1 cellular context compared by ENCODE assay signal in the genomic region with DNA sequence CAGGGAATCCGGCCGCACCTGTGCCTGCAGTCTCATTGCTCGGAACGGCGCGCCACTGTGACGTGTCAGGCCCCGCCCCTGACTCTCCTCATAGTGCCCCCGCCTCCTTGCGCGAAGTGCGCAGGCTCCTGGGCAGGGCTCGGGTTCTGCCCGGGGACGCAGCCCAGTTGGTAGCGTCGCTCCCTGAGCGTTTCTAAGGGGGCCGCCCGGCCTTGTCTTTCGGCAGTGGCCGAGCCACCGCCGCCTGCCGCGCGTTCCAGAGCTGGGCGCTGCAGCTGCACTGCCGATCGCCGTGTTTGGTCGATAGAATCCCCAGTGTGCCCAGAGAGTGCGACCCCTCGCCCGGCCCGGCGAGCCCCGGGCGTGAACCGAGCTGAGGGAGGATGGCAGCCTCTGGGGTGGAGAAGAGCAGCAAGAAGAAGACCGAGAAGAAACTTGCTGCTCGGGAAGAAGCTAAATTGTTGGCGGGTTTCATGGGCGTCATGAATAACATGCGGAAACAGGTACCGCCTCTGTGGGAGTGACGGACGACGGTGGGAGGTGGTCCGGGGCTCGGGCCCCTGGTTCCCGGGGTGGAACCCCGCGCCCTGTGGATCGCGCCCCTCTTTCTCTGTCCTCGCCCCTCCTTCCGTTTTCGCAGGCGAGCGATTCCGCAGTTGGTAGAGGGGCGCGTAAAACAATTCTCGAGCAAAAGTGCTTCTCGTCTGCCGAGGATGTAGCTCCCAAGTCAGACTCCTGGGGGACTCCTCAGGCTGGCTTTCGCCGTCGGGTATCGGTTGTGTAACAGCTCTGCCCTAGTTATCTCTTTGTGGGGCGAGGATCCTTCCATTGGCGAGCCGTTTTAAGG.
A peak's percentile ranks its signal among the peaks of the same experiment; 100 is the strongest.
TF ChIP-seq lines count a peak whose summit lies in the region.

A gene with protein sequence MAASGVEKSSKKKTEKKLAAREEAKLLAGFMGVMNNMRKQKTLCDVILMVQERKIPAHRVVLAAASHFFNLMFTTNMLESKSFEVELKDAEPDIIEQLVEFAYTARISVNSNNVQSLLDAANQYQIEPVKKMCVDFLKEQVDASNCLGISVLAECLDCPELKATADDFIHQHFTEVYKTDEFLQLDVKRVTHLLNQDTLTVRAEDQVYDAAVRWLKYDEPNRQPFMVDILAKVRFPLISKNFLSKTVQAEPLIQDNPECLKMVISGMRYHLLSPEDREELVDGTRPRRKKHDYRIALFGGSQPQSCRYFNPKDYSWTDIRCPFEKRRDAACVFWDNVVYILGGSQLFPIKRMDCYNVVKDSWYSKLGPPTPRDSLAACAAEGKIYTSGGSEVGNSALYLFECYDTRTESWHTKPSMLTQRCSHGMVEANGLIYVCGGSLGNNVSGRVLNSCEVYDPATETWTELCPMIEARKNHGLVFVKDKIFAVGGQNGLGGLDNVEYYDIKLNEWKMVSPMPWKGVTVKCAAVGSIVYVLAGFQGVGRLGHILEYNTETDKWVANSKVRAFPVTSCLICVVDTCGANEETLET (plus strand): TSS at position 142 of the 847 bp plus-strand sequence. CDS start 242 bp downstream, at position 384.

TF ChIP-seq in HepG2, 621 proteins besides CTCF, POLR2A, EP300 and RAD21 (continued from another document and continues in another):
- TF ChIP-seq ELF1 (CRISPR knock-in tag; IDR thresholded peaks at IDR 0.05) (peak; percentile 35; the same call in 1 of the 2 replicates), RBFOX2 (IDR thresholded peaks at IDR 0.05; ENCODE audit: low read depth, low read length) (peak; percentile 94), ZNF562 (CRISPR knock-in tag; IDR thresholded peaks at IDR 0.05; ENCODE audit: borderline replicate concordance) (peak; percentile 21; the same call in 1 of the 2 replicates), ZSCAN31 (CRISPR knock-in tag; IDR thresholded peaks at IDR 0.05; ENCODE audit: low read depth) (peak; percentile 68; the same call in 1 of the 2 replicates), IKZF1 (IDR thresholded peaks at IDR 0.05) (no peak), ZNF292 (CRISPR knock-in tag; IDR thresholded peaks at IDR 0.05; ENCODE audit: borderline replicate concordance, low read depth) (peak; percentile 68), JUNB (CRISPR knock-in tag; IDR thresholded peaks at IDR 0.05; ENCODE audit: borderline replicate concordance) (no peak; the same call in 1 of the 2 replicates), PHF21A (CRISPR knock-in tag; IDR thresholded peaks at IDR 0.05) (no peak), POLR2AphosphoS2 (IDR thresholded peaks at IDR 0.05; ENCODE audit: low read depth, low read length) (no peak), MAFG (CRISPR knock-in tag; IDR thresholded peaks at IDR 0.05) (no peak), KDM2A (CRISPR knock-in tag; IDR thresholded peaks at IDR 0.05; ENCODE audit: borderline replicate concordance, low read depth) (peak; percentile 85), KDM3A (CRISPR knock-in tag; IDR thresholded peaks at IDR 0.05; ENCODE audit: low read depth) (peak; percentile 59; the same call in 1 of the 2 replicates), REPIN1 (CRISPR knock-in tag; IDR thresholded peaks at IDR 0.05; ENCODE audit: borderline replicate concordance, low read depth) (0 out of 2 replicates have a peak, but pooled peaks have one; percentile 56), ARID2 (CRISPR knock-in tag; IDR thresholded peaks at IDR 0.05; ENCODE audit: borderline replicate concordance) (peak; percentile 80; the same call in 1 of the 2 replicates), ZNF768 (CRISPR knock-in tag; IDR thresholded peaks at IDR 0.05) (peak; percentile 18; the same call in 1 of the 2 replicates), NFKB2 (CRISPR knock-in tag; IDR thresholded peaks at IDR 0.05; ENCODE audit: borderline replicate concordance) (peak; percentile 46; the same call in 1 of the 2 replicates), FOXA3 (CRISPR knock-in tag; IDR thresholded peaks at IDR 0.05) (peak; percentile 9; the same call in 1 of the 2 replicates), ZMAT3 (CRISPR knock-in tag; conservative IDR thresholded peaks at IDR 0.05) (peak; percentile 88), SOX13 (IDR thresholded peaks at IDR 0.05) (peak; percentile 25; the same call in 1 of the 2 replicates), SOX13 (CRISPR knock-in tag; conservative IDR thresholded peaks at IDR 0.05 in 1 of 2, IDR thresholded peaks at IDR 0.05 in 1 of 2) (peak in 1 of 2 experiments; percentile 20; a peak in 2 of 4 replicates), FOSL1 (CRISPR knock-in tag; IDR thresholded peaks at IDR 0.05; ENCODE audit: borderline replicate concordance) (no peak), MTA3 (CRISPR knock-in tag; IDR thresholded peaks at IDR 0.05) (no peak), ZNF121 (CRISPR knock-in tag; IDR thresholded peaks at IDR 0.05) (0 out of 2 replicates have a peak, but pooled peaks have one; percentile 26), BORCS8-MEF2B (CRISPR knock-in tag; IDR thresholded peaks at IDR 0.05) (peak; percentile 68; the same call in 1 of the 2 replicates), ZNF605 (CRISPR knock-in tag; IDR thresholded peaks at IDR 0.05) (peak; percentile 78), SRF (IDR thresholded peaks at IDR 0.05; ENCODE audit: low read depth, low read length) (no peak), GATAD2A (CRISPR knock-in tag; IDR thresholded peaks at IDR 0.05) (peak; percentile 43), SALL2 (CRISPR knock-in tag; IDR thresholded peaks at IDR 0.05) (0 out of 2 replicates have a peak, but pooled peaks have one; percentile 23), ZNF331 (CRISPR knock-in tag; IDR thresholded peaks at IDR 0.05) (0 out of 2 replicates have a peak, but pooled peaks have one; percentile 46), MYC (CRISPR knock-in tag; IDR thresholded peaks at IDR 0.05; ENCODE audit: borderline replicate concordance) (no peak; the same call in none of the 2 replicates), SMAD9 (CRISPR knock-in tag; IDR thresholded peaks at IDR 0.05) (0 out of 2 replicates have a peak, but pooled peaks have one; percentile 51), GATA4 (IDR thresholded peaks at IDR 0.05; ENCODE audit: borderline replicate concordance, low read depth) (peak; percentile 56; the same call in 1 of the 2 replicates)
- TF ChIP-seq, protein P1, sequence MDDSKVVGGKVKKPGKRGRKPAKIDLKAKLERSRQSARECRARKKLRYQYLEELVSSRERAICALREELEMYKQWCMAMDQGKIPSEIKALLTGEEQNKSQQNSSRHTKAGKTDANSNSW (CRISPR knock-in tag; IDR thresholded peaks at IDR 0.05; ENCODE audit: borderline replicate concordance): no peak
- TF ChIP-seq, protein P2, sequence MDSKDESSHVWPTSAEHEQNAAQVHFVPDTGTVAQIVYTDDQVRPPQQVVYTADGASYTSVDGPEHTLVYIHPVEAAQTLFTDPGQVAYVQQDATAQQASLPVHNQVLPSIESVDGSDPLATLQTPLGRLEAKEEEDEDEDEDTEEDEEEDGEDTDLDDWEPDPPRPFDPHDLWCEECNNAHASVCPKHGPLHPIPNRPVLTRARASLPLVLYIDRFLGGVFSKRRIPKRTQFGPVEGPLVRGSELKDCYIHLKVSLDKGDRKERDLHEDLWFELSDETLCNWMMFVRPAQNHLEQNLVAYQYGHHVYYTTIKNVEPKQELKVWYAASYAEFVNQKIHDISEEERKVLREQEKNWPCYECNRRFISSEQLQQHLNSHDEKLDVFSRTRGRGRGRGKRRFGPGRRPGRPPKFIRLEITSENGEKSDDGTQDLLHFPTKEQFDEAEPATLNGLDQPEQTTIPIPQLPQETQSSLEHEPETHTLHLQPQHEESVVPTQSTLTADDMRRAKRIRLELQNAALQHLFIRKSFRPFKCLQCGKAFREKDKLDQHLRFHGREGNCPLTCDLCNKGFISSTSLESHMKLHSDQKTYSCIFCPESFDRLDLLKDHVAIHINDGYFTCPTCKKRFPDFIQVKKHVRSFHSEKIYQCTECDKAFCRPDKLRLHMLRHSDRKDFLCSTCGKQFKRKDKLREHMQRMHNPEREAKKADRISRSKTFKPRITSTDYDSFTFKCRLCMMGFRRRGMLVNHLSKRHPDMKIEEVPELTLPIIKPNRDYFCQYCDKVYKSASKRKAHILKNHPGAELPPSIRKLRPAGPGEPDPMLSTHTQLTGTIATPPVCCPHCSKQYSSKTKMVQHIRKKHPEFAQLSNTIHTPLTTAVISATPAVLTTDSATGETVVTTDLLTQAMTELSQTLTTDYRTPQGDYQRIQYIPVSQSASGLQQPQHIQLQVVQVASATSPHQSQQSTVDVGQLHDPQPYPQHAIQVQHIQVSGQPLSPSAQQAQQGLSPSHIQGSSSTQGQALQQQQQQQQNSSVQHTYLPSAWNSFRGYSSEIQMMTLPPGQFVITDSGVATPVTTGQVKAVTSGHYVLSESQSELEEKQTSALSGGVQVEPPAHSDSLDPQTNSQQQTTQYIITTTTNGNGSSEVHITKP (CRISPR knock-in tag; IDR thresholded peaks at IDR 0.05; ENCODE audit: low read depth): peak; percentile 89
- TF ChIP-seq, protein P3, sequence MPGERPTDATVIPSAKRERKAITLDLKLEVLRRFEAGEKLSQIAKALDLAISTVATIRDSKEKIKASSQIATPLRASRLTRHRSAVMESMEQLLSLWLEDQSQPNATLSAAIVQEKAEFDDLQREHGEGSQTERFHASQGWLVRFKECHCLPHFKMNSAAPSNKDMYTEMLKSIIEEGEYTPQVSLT (CRISPR knock-in tag; IDR thresholded peaks at IDR 0.05; ENCODE audit: borderline replicate concordance, low read depth): no peak
- TF ChIP-seq, protein P4, sequence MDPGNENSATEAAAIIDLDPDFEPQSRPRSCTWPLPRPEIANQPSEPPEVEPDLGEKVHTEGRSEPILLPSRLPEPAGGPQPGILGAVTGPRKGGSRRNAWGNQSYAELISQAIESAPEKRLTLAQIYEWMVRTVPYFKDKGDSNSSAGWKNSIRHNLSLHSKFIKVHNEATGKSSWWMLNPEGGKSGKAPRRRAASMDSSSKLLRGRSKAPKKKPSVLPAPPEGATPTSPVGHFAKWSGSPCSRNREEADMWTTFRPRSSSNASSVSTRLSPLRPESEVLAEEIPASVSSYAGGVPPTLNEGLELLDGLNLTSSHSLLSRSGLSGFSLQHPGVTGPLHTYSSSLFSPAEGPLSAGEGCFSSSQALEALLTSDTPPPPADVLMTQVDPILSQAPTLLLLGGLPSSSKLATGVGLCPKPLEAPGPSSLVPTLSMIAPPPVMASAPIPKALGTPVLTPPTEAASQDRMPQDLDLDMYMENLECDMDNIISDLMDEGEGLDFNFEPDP (CRISPR knock-in tag; conservative IDR thresholded peaks at IDR 0.05): 0 out of 2 replicates have a peak, but pooled peaks have one; percentile 14
- TF ChIP-seq, protein P5, sequence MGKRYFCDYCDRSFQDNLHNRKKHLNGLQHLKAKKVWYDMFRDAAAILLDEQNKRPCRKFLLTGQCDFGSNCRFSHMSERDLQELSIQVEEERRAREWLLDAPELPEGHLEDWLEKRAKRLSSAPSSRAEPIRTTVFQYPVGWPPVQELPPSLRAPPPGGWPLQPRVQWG (CRISPR knock-in tag; IDR thresholded peaks at IDR 0.05; ENCODE audit: borderline replicate concordance, low read depth): no peak
- TF ChIP-seq, protein P6, sequence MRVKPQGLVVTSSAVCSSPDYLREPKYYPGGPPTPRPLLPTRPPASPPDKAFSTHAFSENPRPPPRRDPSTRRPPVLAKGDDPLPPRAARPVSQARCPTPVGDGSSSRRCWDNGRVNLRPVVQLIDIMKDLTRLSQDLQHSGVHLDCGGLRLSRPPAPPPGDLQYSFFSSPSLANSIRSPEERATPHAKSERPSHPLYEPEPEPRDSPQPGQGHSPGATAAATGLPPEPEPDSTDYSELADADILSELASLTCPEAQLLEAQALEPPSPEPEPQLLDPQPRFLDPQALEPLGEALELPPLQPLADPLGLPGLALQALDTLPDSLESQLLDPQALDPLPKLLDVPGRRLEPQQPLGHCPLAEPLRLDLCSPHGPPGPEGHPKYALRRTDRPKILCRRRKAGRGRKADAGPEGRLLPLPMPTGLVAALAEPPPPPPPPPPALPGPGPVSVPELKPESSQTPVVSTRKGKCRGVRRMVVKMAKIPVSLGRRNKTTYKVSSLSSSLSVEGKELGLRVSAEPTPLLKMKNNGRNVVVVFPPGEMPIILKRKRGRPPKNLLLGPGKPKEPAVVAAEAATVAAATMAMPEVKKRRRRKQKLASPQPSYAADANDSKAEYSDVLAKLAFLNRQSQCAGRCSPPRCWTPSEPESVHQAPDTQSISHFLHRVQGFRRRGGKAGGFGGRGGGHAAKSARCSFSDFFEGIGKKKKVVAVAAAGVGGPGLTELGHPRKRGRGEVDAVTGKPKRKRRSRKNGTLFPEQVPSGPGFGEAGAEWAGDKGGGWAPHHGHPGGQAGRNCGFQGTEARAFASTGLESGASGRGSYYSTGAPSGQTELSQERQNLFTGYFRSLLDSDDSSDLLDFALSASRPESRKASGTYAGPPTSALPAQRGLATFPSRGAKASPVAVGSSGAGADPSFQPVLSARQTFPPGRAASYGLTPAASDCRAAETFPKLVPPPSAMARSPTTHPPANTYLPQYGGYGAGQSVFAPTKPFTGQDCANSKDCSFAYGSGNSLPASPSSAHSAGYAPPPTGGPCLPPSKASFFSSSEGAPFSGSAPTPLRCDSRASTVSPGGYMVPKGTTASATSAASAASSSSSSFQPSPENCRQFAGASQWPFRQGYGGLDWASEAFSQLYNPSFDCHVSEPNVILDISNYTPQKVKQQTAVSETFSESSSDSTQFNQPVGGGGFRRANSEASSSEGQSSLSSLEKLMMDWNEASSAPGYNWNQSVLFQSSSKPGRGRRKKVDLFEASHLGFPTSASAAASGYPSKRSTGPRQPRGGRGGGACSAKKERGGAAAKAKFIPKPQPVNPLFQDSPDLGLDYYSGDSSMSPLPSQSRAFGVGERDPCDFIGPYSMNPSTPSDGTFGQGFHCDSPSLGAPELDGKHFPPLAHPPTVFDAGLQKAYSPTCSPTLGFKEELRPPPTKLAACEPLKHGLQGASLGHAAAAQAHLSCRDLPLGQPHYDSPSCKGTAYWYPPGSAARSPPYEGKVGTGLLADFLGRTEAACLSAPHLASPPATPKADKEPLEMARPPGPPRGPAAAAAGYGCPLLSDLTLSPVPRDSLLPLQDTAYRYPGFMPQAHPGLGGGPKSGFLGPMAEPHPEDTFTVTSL (CRISPR knock-in tag; IDR thresholded peaks at IDR 0.05; ENCODE audit: borderline replicate concordance): peak; percentile 12; the same call in 1 of the 2 replicates
- TF ChIP-seq, protein P7, sequence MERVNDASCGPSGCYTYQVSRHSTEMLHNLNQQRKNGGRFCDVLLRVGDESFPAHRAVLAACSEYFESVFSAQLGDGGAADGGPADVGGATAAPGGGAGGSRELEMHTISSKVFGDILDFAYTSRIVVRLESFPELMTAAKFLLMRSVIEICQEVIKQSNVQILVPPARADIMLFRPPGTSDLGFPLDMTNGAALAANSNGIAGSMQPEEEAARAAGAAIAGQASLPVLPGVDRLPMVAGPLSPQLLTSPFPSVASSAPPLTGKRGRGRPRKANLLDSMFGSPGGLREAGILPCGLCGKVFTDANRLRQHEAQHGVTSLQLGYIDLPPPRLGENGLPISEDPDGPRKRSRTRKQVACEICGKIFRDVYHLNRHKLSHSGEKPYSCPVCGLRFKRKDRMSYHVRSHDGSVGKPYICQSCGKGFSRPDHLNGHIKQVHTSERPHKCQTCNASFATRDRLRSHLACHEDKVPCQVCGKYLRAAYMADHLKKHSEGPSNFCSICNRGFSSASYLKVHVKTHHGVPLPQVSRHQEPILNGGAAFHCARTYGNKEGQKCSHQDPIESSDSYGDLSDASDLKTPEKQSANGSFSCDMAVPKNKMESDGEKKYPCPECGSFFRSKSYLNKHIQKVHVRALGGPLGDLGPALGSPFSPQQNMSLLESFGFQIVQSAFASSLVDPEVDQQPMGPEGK (CRISPR knock-in tag; IDR thresholded peaks at IDR 0.05): peak; percentile 31; the same call in 1 of the 2 replicates
- TF ChIP-seq, protein P8, sequence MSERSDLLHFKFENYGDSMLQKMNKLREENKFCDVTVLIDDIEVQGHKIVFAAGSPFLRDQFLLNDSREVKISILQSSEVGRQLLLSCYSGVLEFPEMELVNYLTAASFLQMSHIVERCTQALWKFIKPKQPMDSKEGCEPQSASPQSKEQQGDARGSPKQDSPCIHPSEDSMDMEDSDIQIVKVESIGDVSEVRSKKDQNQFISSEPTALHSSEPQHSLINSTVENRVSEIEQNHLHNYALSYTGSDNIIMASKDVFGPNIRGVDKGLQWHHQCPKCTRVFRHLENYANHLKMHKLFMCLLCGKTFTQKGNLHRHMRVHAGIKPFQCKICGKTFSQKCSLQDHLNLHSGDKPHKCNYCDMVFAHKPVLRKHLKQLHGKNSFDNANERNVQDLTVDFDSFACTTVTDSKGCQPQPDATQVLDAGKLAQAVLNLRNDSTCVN (CRISPR knock-in tag; IDR thresholded peaks at IDR 0.05; ENCODE audit: borderline replicate concordance): no peak; the same call in 1 of the 2 replicates
